ENCODE assay signal across 31 cellular contexts in genomic region chr12:23885396-23885795, GRCh38.
"Had no signal": no experiment of that assay in that cellular context is flagged by ENCODE, and none has a peak within 500 bp of the region (broad histone marks: within the 10 kb centered on the region; RNA-seq: fewer than 3 reads in every experiment).

No MANE protein-coding gene starts in this region.

- H3K27me3 Mint-ChIP-seq: naive thymus-derived CD8-positive, alpha-beta T cell; natural killer cell treated with Interleukin-12 subunit alpha and Interleukin-12 subunit beta and Interleukin-15 and Interleukin-18, amount 100 ng/mL, for 72 hours; progenitor cell of endocrine pancreas; stimulated activated memory B cell treated with anti-CD40 and anti-IgM and Interleukin-4, amounts not matched to agents 10 μg/mL and 1 μg/mL and 100 μg/mL, for 72 hours; stimulated activated naive CD8-positive, alpha-beta T cell treated with anti-CD3 and anti-CD28 coated beads, Interleukin-15, amount 100 ng/mL, for 72 hours; type B pancreatic cell had no signal

- H3K4me3 ChIP-seq: neural progenitor cell, ovary, psoas muscle, right lobe of liver, sigmoid colon, suprapubic skin, testis, tibial artery, transverse colon, upper lobe of right lung, uterus had no signal

- H3K27ac Mint-ChIP-seq: naive thymus-derived CD8-positive, alpha-beta T cell; natural killer cell treated with Interleukin-12 subunit alpha and Interleukin-12 subunit beta and Interleukin-15 and Interleukin-18, amount 100 ng/mL, for 72 hours; nephron progenitor cell; neural progenitor cell; progenitor cell of endocrine pancreas; stimulated activated memory B cell treated with anti-CD40 and anti-IgM and Interleukin-4, amounts not matched to agents 10 μg/mL and 1 μg/mL and 100 μg/mL, for 72 hours; stimulated activated naive CD8-positive, alpha-beta T cell treated with anti-CD3 and anti-CD28 coated beads, Interleukin-15, amount 100 ng/mL, for 72 hours; type B pancreatic cell had no signal

- DNase-seq: naive thymus-derived CD8-positive, alpha-beta T cell; nephron progenitor cell; occipital lobe; ovary; posterior cingulate gyrus; psoas muscle; right cardiac atrium; right lobe of liver; sigmoid colon; small intestine; stimulated activated CD4-positive, alpha-beta T cell treated with anti-CD3 and anti-CD28 coated beads, Interleukin-15, amount 100 ng/mL, for 24 hours; stimulated activated CD4-positive, alpha-beta T cell treated with anti-CD3 and anti-CD28 coated beads, Interleukin-2, amount 100 ng/mL, for 24 hours; stimulated activated CD4-positive, alpha-beta T cell treated with anti-CD3 and anti-CD28 coated beads, Interleukin-2, amount 100 ng/mL, for 48 hours; stimulated activated CD4-positive, alpha-beta T cell treated with anti-CD3 and anti-CD28 coated beads, Interleukin-4, amount 100 ng/mL, for 4 hours; stimulated activated CD8-positive, alpha-beta memory T cell treated with anti-CD3 and anti-CD28 coated beads, Interleukin-4, amount 100 ng/mL, for 48 hours; stimulated activated naive CD4-positive, alpha-beta T cell; stimulated activated naive CD8-positive, alpha-beta T cell treated with anti-CD3 and anti-CD28 coated beads, Interleukin-15, amount 100 ng/mL, for 72 hours; stimulated activated naive CD8-positive, alpha-beta T cell treated with anti-CD3 and anti-CD28 coated beads, Interleukin-15, Interleukin-2, amounts not matched to agents 100 U/mL and 50 U/mL, for 24 hours; substantia nigra; testis; tibial artery; transverse colon; upper lobe of right lung; uterus had no signal

- H3K9me3 ChIP-seq: ovary, psoas muscle, right lobe of liver, sigmoid colon, suprapubic skin, testis, tibial artery, transverse colon, upper lobe of right lung, uterus had no signal

- H3K27ac ChIP-seq: neural progenitor cell, ovary, parathyroid adenoma, psoas muscle, right lobe of liver, sigmoid colon, suprapubic skin, testis, tibial artery, transverse colon, upper lobe of right lung, uterus had no signal

- H3K36me3 ChIP-seq: ovary, right lobe of liver, sigmoid colon, suprapubic skin, tibial artery, transverse colon, upper lobe of right lung, uterus had no signal

- H3K4me3 Mint-ChIP-seq: naive thymus-derived CD8-positive, alpha-beta T cell; natural killer cell treated with Interleukin-12 subunit alpha and Interleukin-12 subunit beta and Interleukin-15 and Interleukin-18, amount 100 ng/mL, for 72 hours; nephron progenitor cell; neural progenitor cell; stimulated activated memory B cell treated with anti-CD40 and anti-IgM and Interleukin-4, amounts not matched to agents 10 μg/mL and 1 μg/mL and 100 μg/mL, for 72 hours; stimulated activated naive CD8-positive, alpha-beta T cell treated with anti-CD3 and anti-CD28 coated beads, Interleukin-15, amount 100 ng/mL, for 72 hours; type B pancreatic cell had no signal

- H3K27me3 ChIP-seq: neural progenitor cell, ovary, right lobe of liver, sigmoid colon, suprapubic skin, testis, tibial artery, transverse colon, upper lobe of right lung, uterus had no signal

- ATAC-seq: naive thymus-derived CD8-positive, alpha-beta T cell; natural killer cell treated with Interleukin-12 subunit alpha and Interleukin-12 subunit beta and Interleukin-15 and Interleukin-18, amount 100 ng/mL, for 72 hours; psoas muscle; right cardiac atrium; right lobe of liver; stimulated activated memory B cell treated with anti-CD40 and anti-IgM and Interleukin-4, amounts not matched to agents 10 μg/mL and 1 μg/mL and 100 μg/mL, for 72 hours; stimulated activated naive CD8-positive, alpha-beta T cell treated with anti-CD3 and anti-CD28 coated beads, Interleukin-15, amount 100 ng/mL, for 72 hours; stimulated activated naive CD8-positive, alpha-beta T cell treated with anti-CD3 and anti-CD28 coated beads, Interleukin-15, Interleukin-2, amounts not matched to agents 100 U/mL and 50 U/mL, for 24 hours; upper lobe of right lung had no signal

- H3K9me3 Mint-ChIP-seq: natural killer cell treated with Interleukin-12 subunit alpha and Interleukin-12 subunit beta and Interleukin-15 and Interleukin-18, amount 100 ng/mL, for 72 hours; nephron progenitor cell; neural progenitor cell; stimulated activated memory B cell treated with anti-CD40 and anti-IgM and Interleukin-4, amounts not matched to agents 10 μg/mL and 1 μg/mL and 100 μg/mL, for 72 hours; stimulated activated naive CD8-positive, alpha-beta T cell treated with anti-CD3 and anti-CD28 coated beads, Interleukin-15, amount 100 ng/mL, for 72 hours; type B pancreatic cell had no signal

- H3K4me1 ChIP-seq: parathyroid adenoma, psoas muscle, right lobe of liver, sigmoid colon, suprapubic skin, testis, transverse colon, upper lobe of right lung, uterus had no signal

- H3K36me3 Mint-ChIP-seq: naive thymus-derived CD8-positive, alpha-beta T cell; natural killer cell treated with Interleukin-12 subunit alpha and Interleukin-12 subunit beta and Interleukin-15 and Interleukin-18, amount 100 ng/mL, for 72 hours; stimulated activated memory B cell treated with anti-CD40 and anti-IgM and Interleukin-4, amounts not matched to agents 10 μg/mL and 1 μg/mL and 100 μg/mL, for 72 hours had no signal

- H3K4me1 Mint-ChIP-seq: naive thymus-derived CD8-positive, alpha-beta T cell; stimulated activated memory B cell treated with anti-CD40 and anti-IgM and Interleukin-4, amounts not matched to agents 10 μg/mL and 1 μg/mL and 100 μg/mL, for 72 hours; stimulated activated naive CD8-positive, alpha-beta T cell treated with anti-CD3 and anti-CD28 coated beads, Interleukin-15, amount 100 ng/mL, for 72 hours had no signal
